Comparison of ENCODE assay signal across 8 cellular contexts in the genomic region with DNA sequence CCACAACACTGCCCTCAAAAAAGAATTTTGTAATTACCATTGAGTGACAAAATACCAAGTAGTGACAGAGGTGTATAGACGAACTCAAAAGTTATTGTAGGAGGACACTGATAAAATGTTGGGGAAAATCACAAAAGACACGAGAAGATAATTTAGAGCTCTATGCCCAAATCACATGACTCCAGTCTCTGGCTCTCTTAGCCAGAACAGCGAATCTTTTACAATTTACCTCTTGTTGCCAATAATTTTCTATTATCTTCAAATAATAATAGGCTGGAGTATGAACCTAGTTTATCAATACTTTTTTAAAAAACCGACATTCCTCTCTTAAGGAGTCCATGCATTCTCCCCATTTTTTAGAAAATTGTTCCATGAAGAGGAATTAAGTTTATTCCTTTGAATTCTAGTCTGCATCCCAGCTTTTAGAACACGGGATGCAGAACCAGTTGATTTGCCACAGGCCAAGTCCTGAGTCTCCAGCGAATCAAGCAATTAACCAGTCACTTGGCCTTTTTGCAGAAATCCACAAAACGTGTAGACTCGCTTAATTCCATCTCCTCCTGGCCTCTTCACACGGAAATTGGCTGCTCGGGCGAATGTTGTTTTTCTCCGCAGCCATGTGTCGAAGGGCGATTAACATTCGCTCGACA. TPM values are rescaled to one million over a fixed set of nuclear protein-coding genes. Genes with fewer than 3 reads are reported as not detected.
DNase-seq lines count a peak whose midpoint lies in the region; ATAC-seq lines count a peak whose summit lies in the region.

No MANE protein-coding gene starts in this region.

- DNase-seq in NCI-H2227 treated with DMSO at 0.1 percent for 48 hours (lab: John Stamatoyannopoulos, UW): peak; percentile 49
- DNase-seq in NCI-H2227 (lab: John Stamatoyannopoulos, UW; ENCODE audit: unreplicated experiment): no peak
- DNase-seq in activated naive CD8-positive, alpha-beta T cell treated with anti-CD3 and anti-CD28 coated beads, Interleukin-2, amount 10 ng/mL, durations not matched to agents 7 days and 5 days: no peak
- no peak for DNase-seq in stimulated activated naive B cell treated with anti-CD40 and anti-IgM and Interleukin-4, amounts not matched to agents 10 μg/mL and 1 μg/mL and 100 μg/mL, for 72 hours
- no peak for DNase-seq in left colon
- no peak for DNase-seq in UCSD-AML1 (lab: John Stamatoyannopoulos, UW; ENCODE audit: unreplicated experiment)

- no peaks in the 10 kb centered on the region for H3K9me3 Mint-ChIP-seq in activated naive CD8-positive, alpha-beta T cell treated with anti-CD3 and anti-CD28 coated beads, Interleukin-2, amount 10 ng/mL, durations not matched to agents 7 days and 5 days
- H3K9me3 Mint-ChIP-seq in stimulated activated naive B cell treated with anti-CD40 and anti-IgM and Interleukin-4, amounts not matched to agents 10 μg/mL and 1 μg/mL and 100 μg/mL, for 72 hours: no peaks in the 10 kb centered on the region

- no peaks in the 10 kb centered on the region for H3K36me3 ChIP-seq in iPS-15b (ENCODE audit: control insufficient read depth, insufficient read depth, low read length)

- intact Hi-C loops in left colon (cut with DNase I, micrococcal nuclease): no loop called here

- H3K4me3 ChIP-seq in iPS-15b (ENCODE audit: low read depth, low read length): peak overlapping the region; percentile 87

- H3K27ac Mint-ChIP-seq in activated naive CD8-positive, alpha-beta T cell treated with anti-CD3 and anti-CD28 coated beads, Interleukin-2, amount 10 ng/mL, durations not matched to agents 7 days and 5 days: no peak overlapping the region
- H3K27ac Mint-ChIP-seq in stimulated activated naive B cell treated with anti-CD40 and anti-IgM and Interleukin-4, amounts not matched to agents 10 μg/mL and 1 μg/mL and 100 μg/mL, for 72 hours: no peak overlapping the region

- H3K9ac ChIP-seq in iPS-15b (ENCODE audit: low read depth, low read length): peak overlapping the region; percentile 39

- H3K27me3 Mint-ChIP-seq in activated naive CD8-positive, alpha-beta T cell treated with anti-CD3 and anti-CD28 coated beads, Interleukin-2, amount 10 ng/mL, durations not matched to agents 7 days and 5 days: peaks cover 56% of the 10 kb centered on the region
- peaks cover 60 to 67% of the 10 kb centered on the region in 2 donors for H3K27me3 Mint-ChIP-seq in stimulated activated naive B cell treated with anti-CD40 and anti-IgM and Interleukin-4, amounts not matched to agents 10 μg/mL and 1 μg/mL and 100 μg/mL, for 72 hours

- peaks cover 4% of the 10 kb centered on the region for H3K4me1 Mint-ChIP-seq in activated naive CD8-positive, alpha-beta T cell treated with anti-CD3 and anti-CD28 coated beads, Interleukin-2, amount 10 ng/mL, durations not matched to agents 7 days and 5 days
- peaks cover 10 to 13% of the 10 kb centered on the region in 2 donors for H3K4me1 Mint-ChIP-seq in stimulated activated naive B cell treated with anti-CD40 and anti-IgM and Interleukin-4, amounts not matched to agents 10 μg/mL and 1 μg/mL and 100 μg/mL, for 72 hours

- H3K4me3 Mint-ChIP-seq in activated naive CD8-positive, alpha-beta T cell treated with anti-CD3 and anti-CD28 coated beads, Interleukin-2, amount 10 ng/mL, durations not matched to agents 7 days and 5 days: peak overlapping the region; percentile 52
- peak overlapping the region; percentile 87 to 90 for H3K4me3 Mint-ChIP-seq in stimulated activated naive B cell treated with anti-CD40 and anti-IgM and Interleukin-4, amounts not matched to agents 10 μg/mL and 1 μg/mL and 100 μg/mL, for 72 hours

- H3K27me3 ChIP-seq in iPS-15b (ENCODE audit: control insufficient read depth, insufficient read depth, low read length): peaks cover 51% of the 10 kb centered on the region

- ATAC-seq in activated naive CD8-positive, alpha-beta T cell treated with anti-CD3 and anti-CD28 coated beads, Interleukin-2, amount 10 ng/mL, durations not matched to agents 7 days and 5 days (ENCODE audit: low read depth): no peak
- no peak for ATAC-seq in stimulated activated naive B cell treated with anti-CD40 and anti-IgM and Interleukin-4, amounts not matched to agents 10 μg/mL and 1 μg/mL and 100 μg/mL, for 72 hours (replicated peaks)
- ATAC-seq in left colon (no peak), HG02571 (IDR thresholded peaks at IDR 0.05; ENCODE audit: unreplicated experiment) (no peak)

- peaks cover 4% of the 10 kb centered on the region for H3K4me1 ChIP-seq in iPS-15b (ENCODE audit: control insufficient read depth, insufficient read depth, low read length)

- POLR2A ChIA-PET in activated naive CD8-positive, alpha-beta T cell treated with anti-CD3 and anti-CD28 coated beads, Interleukin-2, amount 10 ng/mL, durations not matched to agents 7 days and 5 days (lab: Charles Lee): no interaction called here

- H3K9me3 ChIP-seq in iPS-15b (ENCODE audit: control insufficient read depth, insufficient read depth, low read length): no peaks in the 10 kb centered on the region

- no peaks in the 10 kb centered on the region for H3K36me3 Mint-ChIP-seq in activated naive CD8-positive, alpha-beta T cell treated with anti-CD3 and anti-CD28 coated beads, Interleukin-2, amount 10 ng/mL, durations not matched to agents 7 days and 5 days
- H3K36me3 Mint-ChIP-seq in stimulated activated naive B cell treated with anti-CD40 and anti-IgM and Interleukin-4, amounts not matched to agents 10 μg/mL and 1 μg/mL and 100 μg/mL, for 72 hours: no peaks in the 10 kb centered on the region

RNA-seq across cellular contexts. Expression of a gene that starts 0.5 kb away (rescaled TPM):
- total RNA-seq in activated naive CD8-positive, alpha-beta T cell treated with anti-CD3 and anti-CD28 coated beads, Interleukin-2, amount 10 ng/mL, durations not matched to agents 7 days and 5 days: not detected
- under 1 TPM in 1 of 2 donors, not detected in 1; 0.22 TPM for total RNA-seq in left colon

RNA-seq across cellular contexts. Expression of a gene that starts 6.8 kb away (rescaled TPM):
- total RNA-seq in activated naive CD8-positive, alpha-beta T cell treated with anti-CD3 and anti-CD28 coated beads, Interleukin-2, amount 10 ng/mL, durations not matched to agents 7 days and 5 days: 10 to 100 TPM; 28.9 to 30.4 TPM
- 10 to 100 TPM; 30.5 to 31.9 TPM for total RNA-seq in left colon
